Comparison of ENCODE assay signal across 15 cellular contexts in the genomic region with DNA sequence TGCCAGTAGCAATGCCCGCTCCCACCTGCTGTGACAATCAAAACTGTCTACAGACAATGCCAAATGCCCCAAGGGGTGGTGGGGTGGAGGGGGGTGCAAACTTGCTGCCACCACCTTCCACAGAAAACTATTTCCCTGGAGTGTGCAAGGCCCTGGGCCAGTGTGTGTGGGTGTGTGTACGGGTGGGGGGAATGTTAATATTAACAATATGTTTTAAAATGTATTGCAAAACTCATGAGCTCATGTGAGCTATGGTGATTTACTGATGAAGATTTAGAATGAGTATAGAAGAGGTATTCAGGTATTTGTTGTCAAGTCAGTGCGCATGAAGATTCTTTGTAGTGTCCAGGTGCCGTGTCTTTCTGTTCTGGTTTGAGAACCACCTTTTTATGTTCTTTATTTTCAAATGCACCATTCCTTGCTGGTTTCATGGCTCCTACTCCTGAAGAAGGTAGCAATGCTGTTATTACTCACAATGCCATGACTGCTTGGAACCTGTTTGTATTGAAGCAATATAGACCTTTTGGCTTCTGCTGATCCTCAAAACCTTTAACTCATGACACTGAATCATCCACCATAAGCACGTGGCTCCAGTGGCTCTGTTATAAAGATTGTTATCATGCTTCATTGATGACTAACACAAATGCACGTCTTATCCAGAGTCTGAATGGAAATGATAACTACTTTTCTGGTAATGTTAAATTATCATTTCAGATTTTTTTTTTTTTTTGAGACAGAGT. TPM values are rescaled to one million over a fixed set of nuclear protein-coding genes. Genes with fewer than 3 reads are reported as not detected.
DNase-seq lines count a peak whose midpoint lies in the region; FAIRE-seq and TF ChIP-seq lines count a peak whose summit lies in the region.
"Had no signal": no experiment of that assay in that cellular context is flagged by ENCODE, and none has a peak within 500 bp of the region (broad histone marks: within the 10 kb centered on the region; RNA-seq: fewer than 3 reads in every experiment).

No MANE protein-coding gene starts in this region.

- H3K9ac ChIP-seq in astrocyte (ENCODE audit: low read length) = no peak overlapping the region

- H2AFZ ChIP-seq in astrocyte (ENCODE audit: low read depth, low read length) (no peak overlapping the region), hepatocyte (no peak overlapping the region)

- H3K4me3 ChIP-seq in AG09309 (ENCODE audit: control insufficient read depth, low read depth, low read length) (no peak overlapping the region), astrocyte (ENCODE audit: insufficient read depth, low read depth, low read length) (no peak overlapping the region), hepatocyte (no peak overlapping the region)

- DNase-seq in AG09309 (ENCODE audit: low read depth) (peak; percentile 62), HT1080 (ENCODE audit: low read depth) (peak; percentile 84), astrocyte (ENCODE audit: low read depth) (peak; percentile 86), hepatocyte (ENCODE audit: low spot score) (peak; percentile 49), iPS-NIHi11 (ENCODE audit: low spot score) (no peak), nephron progenitor cell (no peak), NCI-H128 (lab: John Stamatoyannopoulos, UW; ENCODE audit: unreplicated experiment) (no peak), midbrain (lab: John Stamatoyannopoulos, UW) (no peak)
- DNase-seq: activated T-cell treated with anti-CD3 and anti-CD28 coated beads, Interleukin-2, amount 50 U/mL, for 48 hours; COR-L47; natural killer cell; NCI-H2081; stimulated activated CD4-positive, alpha-beta T cell treated with anti-CD3 and anti-CD28 coated beads, Interleukin-15, amount 100 ng/mL, for 24 hours; stimulated activated naive CD4-positive, alpha-beta T cell treated with Interleukin-2 at 50 U/mL for 16 hours had no signal

- H3K4me1 ChIP-seq in astrocyte (ENCODE audit: insufficient read depth, low read length) (peaks cover 4% of the 10 kb centered on the region), hepatocyte (ENCODE audit: insufficient read depth) (peaks cover 3% of the 10 kb centered on the region)

- H3K9me3 Mint-ChIP-seq in astrocyte (ENCODE audit: unreplicated experiment) (peaks cover 7% of the 10 kb centered on the region), nephron progenitor cell (peaks cover 24% of the 10 kb centered on the region)
- H3K9me3 Mint-ChIP-seq: natural killer cell had no signal

- no peak overlapping the region for H3K27ac ChIP-seq in astrocyte (ENCODE audit: low read depth, low read length)
- peak overlapping the region; percentile 85 for H3K27ac ChIP-seq in hepatocyte

- 76% methylated on average over 6 of the region's 6 CpGs for WGBS in hepatocyte (ENCODE audit: low lambda C conversion rate, missing lambda C conversion rate)

- H3K4me2 ChIP-seq in astrocyte (ENCODE audit: low read length) = no peak overlapping the region
- H3K4me2 ChIP-seq in hepatocyte = no peak overlapping the region

- peaks cover 1% of the 10 kb centered on the region for H3K36me3 Mint-ChIP-seq in astrocyte (ENCODE audit: low read depth, unreplicated experiment)
- peaks cover under 1% of the 10 kb centered on the region for H3K36me3 Mint-ChIP-seq in nephron progenitor cell (ENCODE audit: low read depth)
- H3K36me3 Mint-ChIP-seq: natural killer cell had no signal

- FAIRE-seq in astrocyte (lab: Jason Lieb, UNC) = peak; percentile 17
- FAIRE-seq: HepG2 had no signal

- H3K4me1 Mint-ChIP-seq in astrocyte (ENCODE audit: low read depth, unreplicated experiment) = peaks cover 14% of the 10 kb centered on the region
- no peaks in the 10 kb centered on the region for H3K4me1 Mint-ChIP-seq in nephron progenitor cell
- H3K4me1 Mint-ChIP-seq: natural killer cell had no signal

- H3K4me3 Mint-ChIP-seq in astrocyte (ENCODE audit: unreplicated experiment) (no peak overlapping the region), nephron progenitor cell (no peak overlapping the region)
- H3K4me3 Mint-ChIP-seq: natural killer cell had no signal

- H3K9me2 ChIP-seq in hepatocyte (replicated peaks; ENCODE audit: insufficient read depth) = no peaks in the 10 kb centered on the region

- no peak overlapping the region for H3K27ac Mint-ChIP-seq in astrocyte (ENCODE audit: unreplicated experiment)
- no peak overlapping the region for H3K27ac Mint-ChIP-seq in nephron progenitor cell
- H3K27ac Mint-ChIP-seq: natural killer cell had no signal

- H3K27me3 Mint-ChIP-seq in astrocyte (ENCODE audit: low read depth, unreplicated experiment) = no peaks in the 10 kb centered on the region
- H3K27me3 Mint-ChIP-seq in nephron progenitor cell (ENCODE audit: low read depth, poor library complexity) = no peaks in the 10 kb centered on the region

- TF ChIP-seq CTCF in AG09309 (IDR thresholded peaks at IDR 0.05; ENCODE audit: control insufficient read depth, insufficient read depth, low read depth, low read length, missing control alignments) (no peak), astrocyte (IDR thresholded peaks at IDR 0.05; ENCODE audit: insufficient read depth, low read depth, low read length) (no peak), hepatocyte (IDR thresholded peaks at IDR 0.05; ENCODE audit: poor library complexity) (no peak), nephron progenitor cell (IDR thresholded peaks at IDR 0.05) (no peak)

- H3K79me2 ChIP-seq in astrocyte (ENCODE audit: insufficient read depth, low read length) (no peaks in the 10 kb centered on the region), hepatocyte (no peaks in the 10 kb centered on the region)

- H3K36me3 ChIP-seq in astrocyte (ENCODE audit: insufficient read depth, low read length) = no peaks in the 10 kb centered on the region
- no peaks in the 10 kb centered on the region for H3K36me3 ChIP-seq in hepatocyte (replicated peaks; ENCODE audit: insufficient read depth, low read depth)

- H3K27me3 ChIP-seq in astrocyte (ENCODE audit: insufficient read depth, low read length) (no peaks in the 10 kb centered on the region), hepatocyte (no peaks in the 10 kb centered on the region)

- no peaks in the 10 kb centered on the region for H3K9me3 ChIP-seq in astrocyte (ENCODE audit: insufficient read depth, low read depth, low read length)
- H3K9me3 ChIP-seq in hepatocyte (ENCODE audit: low read depth) = no peaks in the 10 kb centered on the region

- H4K20me1 ChIP-seq in astrocyte (ENCODE audit: insufficient read depth, low read length) (no peaks in the 10 kb centered on the region), hepatocyte (ENCODE audit: insufficient read depth, poor library complexity, severe bottlenecking) (no peaks in the 10 kb centered on the region)

RNA-seq across cellular contexts. Expression of gene AQP11, which starts 29.9 kb away (rescaled TPM):
- 0.43 and 0.48 TPM in 2 replicates for total RNA-seq in HT1080 (2014; rRNA removed; shearing (Covaris generic))
- polyA plus RNA-seq in HT1080 (2015; cell fraction: cytosol; rRNA removed) = 0.55 and 0.66 TPM in 2 replicates
- 1.2 and 1.4 TPM in 2 replicates for polyA plus RNA-seq in HT1080 (2015; cell fraction: nucleus; rRNA removed)
- total RNA-seq in astrocyte (0.48 and 0.91 TPM in 2 replicates), hepatocyte (6.6 and 11.7 TPM in 2 replicates)
- 9.3 and 13.5 TPM in 2 replicates for polyA plus RNA-seq in hepatocyte

Comparison
In these comparisons a context has a peak if more than half of its experiments do, and no peak if none do; other contexts are left out.
1. DNase-seq: peak in AG09309 (single experiment), HT1080 (single experiment), astrocyte (single experiment) and hepatocyte (single experiment); none in iPS-NIHi11 (single experiment), nephron progenitor cell (single experiment), NCI-H128 (single experiment) and midbrain (single experiment).